37 cellular contexts compared by ENCODE assay signal in genomic region chr10:86613096-86613495, GRCh38. TPM values are rescaled to one million over a fixed set of nuclear protein-coding genes. Genes with fewer than 3 reads are reported as not detected.
"Had no signal": no experiment of that assay in that cellular context is flagged by ENCODE, and none has a peak within 500 bp of the region (broad histone marks: within the 10 kb centered on the region; RNA-seq: fewer than 3 reads in every experiment).

No MANE protein-coding gene starts in this region.

- H3K27me3 ChIP-seq: ascending aorta, breast epithelium, cardiac muscle cell, colonic mucosa, gastroesophageal sphincter had no signal

- H3K4me1 ChIP-seq: ascending aorta, breast epithelium, colonic mucosa, gastroesophageal sphincter, heart right ventricle had no signal

- H3K9me3 ChIP-seq: breast epithelium, colonic mucosa, gastroesophageal sphincter had no signal

- H3K36me3 ChIP-seq: ascending aorta, breast epithelium, cardiac muscle cell, colonic mucosa, gastroesophageal sphincter, heart right ventricle had no signal

- ATAC-seq: activated CD4-positive, alpha-beta T cell treated with anti-CD3 and anti-CD28 coated beads for 36 hours; activated CD8-positive, alpha-beta memory T cell treated with anti-CD3 and anti-CD28 coated beads, Interleukin-2, amount 10 ng/mL, durations not matched to agents 7 days and 5 days; activated CD8-positive, alpha-beta T cell treated with anti-CD3 and anti-CD28 coated beads, Interleukin-2, amount 10 ng/mL, durations not matched to agents 7 days and 5 days; activated naive CD4-positive, alpha-beta T cell treated with anti-CD3 and anti-CD28 coated beads, Interleukin-2, amount 50 U/mL, for 72 hours; activated T-cell treated with anti-CD3 and anti-CD28 coated beads, Interleukin-2, amount 50 U/mL, for 72 hours; gastroesophageal sphincter; heart right ventricle; T-helper 17 cell had no signal

- H3K4me3 Mint-ChIP-seq: activated CD4-positive, alpha-beta memory T cell treated with anti-CD3 and anti-CD28 coated beads for 36 hours; activated CD4-positive, alpha-beta T cell treated with anti-CD3 and anti-CD28 coated beads for 36 hours; activated CD4-positive, alpha-beta T cell treated with anti-CD3 and anti-CD28 coated beads, Interleukin-2, amount 10 ng/mL, durations not matched to agents 24 days and 14 days; activated CD8-positive, alpha-beta memory T cell treated with anti-CD3 and anti-CD28 coated beads, Interleukin-2, amount 10 ng/mL, durations not matched to agents 7 days and 5 days; activated CD8-positive, alpha-beta T cell treated with anti-CD3 and anti-CD28 coated beads, Interleukin-2, amount 10 ng/mL, durations not matched to agents 7 days and 5 days; activated naive CD4-positive, alpha-beta T cell treated with anti-CD3 and anti-CD28 coated beads, Interleukin-2, amount 10 ng/mL, durations not matched to agents 7 days and 5 days; activated T-cell treated with anti-CD3 and anti-CD28 coated beads, Interleukin-2, amount 50 U/mL, for 72 hours; brain; T-helper 17 cell; T-helper 2 cell treated with Interferon-gamma antibody and Interleukin-4, amounts not matched to agents 5 μg/mL and 100 μg/mL, for 36 hours had no signal

- DNase-seq: activated CD4-positive, alpha-beta memory T cell treated with anti-CD3 and anti-CD28 coated beads for 36 hours; activated CD4-positive, alpha-beta T cell treated with anti-CD3 and anti-CD28 coated beads for 36 hours; activated CD4-positive, alpha-beta T cell treated with anti-CD3 and anti-CD28 coated beads, Interleukin-2, amount 10 ng/mL, durations not matched to agents 24 days and 14 days; activated CD4-positive, CD25-positive, alpha-beta regulatory T cell; activated CD4-positive, CD25-positive, alpha-beta regulatory T cell treated with anti-CD3 and anti-CD28 coated beads, Interleukin-2, amount 50 U/mL, for 72 hours; activated CD8-positive, alpha-beta memory T cell treated with anti-CD3 and anti-CD28 coated beads, Interleukin-2, amount 10 ng/mL, durations not matched to agents 7 days and 5 days; activated CD8-positive, alpha-beta memory T cell treated with anti-CD3 and anti-CD28 coated beads, Interleukin-2, amount 50 U/mL, for 4 hours; activated CD8-positive, alpha-beta T cell treated with anti-CD3 and anti-CD28 coated beads, Interleukin-2, amount 10 ng/mL, durations not matched to agents 7 days and 5 days; activated gamma-delta T cell; activated naive CD4-positive, alpha-beta T cell; activated naive CD4-positive, alpha-beta T cell treated with anti-CD3 and anti-CD28 coated beads, Interleukin-2, amount 10 ng/mL, durations not matched to agents 7 days and 5 days; activated T-cell treated with anti-CD3 and anti-CD28 coated beads, Interleukin-2, amount 50 U/mL, for 1 hour; activated T-cell treated with anti-CD3 and anti-CD28 coated beads, Interleukin-2, amount 50 U/mL, for 72 hours; central memory CD4-positive, alpha-beta T cell; cerebellar nuclear complex; colonic mucosa; effector CD8-positive, alpha-beta T cell; foreskin melanocyte; heart right ventricle; T-helper 1 cell; T-helper 17 cell; T1000 had no signal

- H3K36me3 Mint-ChIP-seq: activated CD4-positive, alpha-beta memory T cell treated with anti-CD3 and anti-CD28 coated beads for 36 hours; activated naive CD4-positive, alpha-beta T cell treated with anti-CD3 and anti-CD28 coated beads, Interleukin-2, amount 10 ng/mL, durations not matched to agents 7 days and 5 days; brain had no signal

- H3K4me1 Mint-ChIP-seq: activated CD4-positive, alpha-beta T cell treated with anti-CD3 and anti-CD28 coated beads for 36 hours; activated CD4-positive, alpha-beta T cell treated with anti-CD3 and anti-CD28 coated beads, Interleukin-2, amount 10 ng/mL, durations not matched to agents 24 days and 14 days; activated CD8-positive, alpha-beta memory T cell treated with anti-CD3 and anti-CD28 coated beads, Interleukin-2, amount 10 ng/mL, durations not matched to agents 7 days and 5 days; activated naive CD4-positive, alpha-beta T cell treated with anti-CD3 and anti-CD28 coated beads, Interleukin-2, amount 10 ng/mL, durations not matched to agents 7 days and 5 days; brain; T-helper 17 cell had no signal

- H3K27ac ChIP-seq: ascending aorta, breast epithelium, cardiac muscle cell, colonic mucosa, gastroesophageal sphincter, heart right ventricle had no signal

- H3K9me3 Mint-ChIP-seq: activated CD4-positive, alpha-beta memory T cell treated with anti-CD3 and anti-CD28 coated beads for 36 hours; activated CD4-positive, alpha-beta T cell treated with anti-CD3 and anti-CD28 coated beads, Interleukin-2, amount 10 ng/mL, durations not matched to agents 24 days and 14 days; activated naive CD4-positive, alpha-beta T cell treated with anti-CD3 and anti-CD28 coated beads, Interleukin-2, amount 10 ng/mL, durations not matched to agents 7 days and 5 days had no signal

- H3K27ac Mint-ChIP-seq: activated CD4-positive, alpha-beta memory T cell treated with anti-CD3 and anti-CD28 coated beads for 36 hours; activated CD4-positive, alpha-beta T cell treated with anti-CD3 and anti-CD28 coated beads for 36 hours; activated CD4-positive, alpha-beta T cell treated with anti-CD3 and anti-CD28 coated beads, Interleukin-2, amount 10 ng/mL, durations not matched to agents 24 days and 14 days; activated CD8-positive, alpha-beta memory T cell treated with anti-CD3 and anti-CD28 coated beads, Interleukin-2, amount 10 ng/mL, durations not matched to agents 7 days and 5 days; activated CD8-positive, alpha-beta T cell treated with anti-CD3 and anti-CD28 coated beads, Interleukin-2, amount 10 ng/mL, durations not matched to agents 7 days and 5 days; activated naive CD4-positive, alpha-beta T cell treated with anti-CD3 and anti-CD28 coated beads, Interleukin-2, amount 10 ng/mL, durations not matched to agents 7 days and 5 days; activated naive CD4-positive, alpha-beta T cell treated with anti-CD3 and anti-CD28 coated beads, Interleukin-2, amount 50 U/mL, for 72 hours; activated T-cell treated with anti-CD3 and anti-CD28 coated beads, Interleukin-2, amount 50 U/mL, for 72 hours; brain; T-helper 17 cell; T-helper 2 cell treated with Interferon-gamma antibody and Interleukin-4, amounts not matched to agents 5 μg/mL and 100 μg/mL, for 36 hours had no signal

- H3K27me3 Mint-ChIP-seq: brain had no signal

- H3K4me3 ChIP-seq: ascending aorta, breast epithelium, cardiac muscle cell, colonic mucosa, gastroesophageal sphincter, heart right ventricle had no signal

RNA-seq across cellular contexts. Expression of gene OPN4, which starts 41.3 kb away (rescaled TPM):
- total RNA-seq: activated CD4-positive, alpha-beta memory T cell treated with anti-CD3 and anti-CD28 coated beads for 36 hours; activated CD4-positive, alpha-beta T cell treated with anti-CD3 and anti-CD28 coated beads for 36 hours; activated CD4-positive, alpha-beta T cell treated with anti-CD3 and anti-CD28 coated beads, Interleukin-2, amount 10 ng/mL, durations not matched to agents 24 days and 14 days; activated CD8-positive, alpha-beta memory T cell treated with anti-CD3 and anti-CD28 coated beads for 36 hours; activated CD8-positive, alpha-beta memory T cell treated with anti-CD3 and anti-CD28 coated beads, Interleukin-2, amount 10 ng/mL, durations not matched to agents 7 days and 5 days; activated CD8-positive, alpha-beta T cell treated with anti-CD3 and anti-CD28 coated beads, Interleukin-2, amount 10 ng/mL, durations not matched to agents 7 days and 5 days; activated naive CD4-positive, alpha-beta T cell treated with anti-CD3 and anti-CD28 coated beads, Interleukin-2, amount 50 U/mL, for 72 hours; activated T-cell treated with anti-CD3 and anti-CD28 coated beads, Interleukin-2, amount 50 U/mL, for 72 hours; ascending aorta; breast epithelium; colonic mucosa; dermis microvascular lymphatic vessel endothelial cell; endothelial cell of umbilical vein; epithelial cell of proximal tubule; esophagus mucosa; fibroblast of lung; fibroblast of villous mesenchyme; gastroesophageal sphincter; glomerular endothelial cell; T-helper 17 cell had no signal
- polyA plus RNA-seq: cardiac muscle cell, endothelial cell of umbilical vein, fibroblast of lung had no signal

RNA-seq across cellular contexts. Expression of gene LDB3, which starts 55.2 kb away (rescaled TPM):
- total RNA-seq: activated CD4-positive, alpha-beta T cell treated with anti-CD3 and anti-CD28 coated beads, Interleukin-2, amount 10 ng/mL, durations not matched to agents 24 days and 14 days; dermis microvascular lymphatic vessel endothelial cell; endothelial cell of umbilical vein; epithelial cell of proximal tubule; glomerular endothelial cell; T-helper 17 cell had no signal
- polyA plus RNA-seq: endothelial cell of umbilical vein had no signal
